ENCODE assay signal across 7 cellular contexts in genomic region chr1:93021539-93022134, GRCh38. TPM values are rescaled to one million over a fixed set of nuclear protein-coding genes. Genes with fewer than 3 reads are reported as not detected.
DNase-seq lines count a peak whose midpoint lies in the region; ATAC-seq and TF ChIP-seq lines count a peak whose summit lies in the region.

No MANE protein-coding gene starts in this region.

- H3K4me1 Mint-ChIP-seq in progenitor cell of endocrine pancreas (ENCODE audit: low read depth), result no peaks in the 10 kb centered on the region

- H3K79me2 ChIP-seq in DOHH2 (ENCODE audit: control insufficient read depth, low read length), result no peaks in the 10 kb centered on the region

- no peak overlapping the region for H3K27ac ChIP-seq in DOHH2 (ENCODE audit: low read depth, low read length)

- H3K9me3 ChIP-seq in DOHH2 (ENCODE audit: control insufficient read depth, insufficient read depth, low read length), result no peaks in the 10 kb centered on the region

- no peaks in the 10 kb centered on the region for H3K9me3 Mint-ChIP-seq in progenitor cell of endocrine pancreas (ENCODE audit: low read depth)

- H4K20me1 ChIP-seq in DOHH2 (ENCODE audit: control insufficient read depth, insufficient read depth, low read depth, low read length), result no peaks in the 10 kb centered on the region

- H3K36me3 Mint-ChIP-seq in progenitor cell of endocrine pancreas (ENCODE audit: insufficient read depth), result no peaks in the 10 kb centered on the region

- peak; percentile 85 for TF ChIP-seq CTCF in DOHH2 (IDR thresholded peaks at IDR 0.05; ENCODE audit: low read depth, low read length, poor library complexity, severe bottlenecking)
- peak; percentile 82 for TF ChIP-seq CTCF in fibroblast of mammary gland (conservative IDR thresholded peaks at IDR 0.05; ENCODE audit: control insufficient read depth, insufficient read depth, low read depth, low read length)
- peak; percentile 76 for TF ChIP-seq CTCF in progenitor cell of endocrine pancreas (IDR thresholded peaks at IDR 0.05; ENCODE audit: unreplicated experiment)

- DNase-seq in M059J (ENCODE audit: low read depth), result peak; percentile 56
- peak; percentile 43 for DNase-seq in SKM-1 (lab: John Stamatoyannopoulos, UW; ENCODE audit: unreplicated experiment)
- DNase-seq in fibroblast of mammary gland (ENCODE audit: low read depth), result peak; percentile 69
- no peak for DNase-seq in progenitor cell of endocrine pancreas (ENCODE audit: low spot score, unreplicated experiment)
- DNase-seq in effector CD4-positive, alpha-beta T cell, result no peak

- ATAC-seq in GM21423 (IDR thresholded peaks at IDR 0.05; ENCODE audit: unreplicated experiment), result peak; percentile 74

- peaks cover 31% of the 10 kb centered on the region for H3K4me1 ChIP-seq in DOHH2 (ENCODE audit: control insufficient read depth, low read length)

- H3K4me3 ChIP-seq in DOHH2 (ENCODE audit: low read length) (peak overlapping the region; percentile 37; the same call in 1 of the 2 replicates), fibroblast of mammary gland (ENCODE audit: control insufficient read depth, low read depth, low read length) (no peak overlapping the region)

- no peaks in the 10 kb centered on the region for H3K36me3 ChIP-seq in DOHH2 (ENCODE audit: control insufficient read depth, low read length)

- H3K27me3 Mint-ChIP-seq in progenitor cell of endocrine pancreas, result peaks cover 33% of the 10 kb centered on the region

- no peaks in the 10 kb centered on the region for H3F3A ChIP-seq in DOHH2 (ENCODE audit: control insufficient read depth, insufficient read depth)

- no peak overlapping the region for H3K27ac Mint-ChIP-seq in progenitor cell of endocrine pancreas

- H3K4me3 Mint-ChIP-seq in progenitor cell of endocrine pancreas (ENCODE audit: low read depth), result no peak overlapping the region

- peak overlapping the region; percentile 60 for H3K4me2 ChIP-seq in DOHH2 (ENCODE audit: low read length)

- H3K9me2 ChIP-seq in DOHH2 (replicated peaks; ENCODE audit: control insufficient read depth, low read length), result no peaks in the 10 kb centered on the region

- H3K27me3 ChIP-seq in DOHH2 (ENCODE audit: control insufficient read depth, low read length), result no peaks in the 10 kb centered on the region

RNA-seq across cellular contexts. Expression of gene MTF2, which starts 57.4 kb away (rescaled TPM):
- total RNA-seq in M059J (2014; rRNA removed; shearing (Covaris generic)), result 17.7 and 23.6 TPM in 2 replicates
- 89.4 and 94.2 TPM in 2 replicates for total RNA-seq in progenitor cell of endocrine pancreas

Comparison
In these comparisons a context has a peak if more than half of its experiments do, and no peak if none do; other contexts are left out.
1. DNase-seq: peak in M059J (single experiment), SKM-1 (single experiment) and fibroblast of mammary gland (single experiment); none in progenitor cell of endocrine pancreas (single experiment) and effector CD4-positive, alpha-beta T cell (single experiment).
2. Peak in every context shown above with its lines, with median percentiles within 50 percentile points of each other: CTCF ChIP-seq.